Comparison of ENCODE assay signal across 38 cellular contexts in the genomic region with DNA sequence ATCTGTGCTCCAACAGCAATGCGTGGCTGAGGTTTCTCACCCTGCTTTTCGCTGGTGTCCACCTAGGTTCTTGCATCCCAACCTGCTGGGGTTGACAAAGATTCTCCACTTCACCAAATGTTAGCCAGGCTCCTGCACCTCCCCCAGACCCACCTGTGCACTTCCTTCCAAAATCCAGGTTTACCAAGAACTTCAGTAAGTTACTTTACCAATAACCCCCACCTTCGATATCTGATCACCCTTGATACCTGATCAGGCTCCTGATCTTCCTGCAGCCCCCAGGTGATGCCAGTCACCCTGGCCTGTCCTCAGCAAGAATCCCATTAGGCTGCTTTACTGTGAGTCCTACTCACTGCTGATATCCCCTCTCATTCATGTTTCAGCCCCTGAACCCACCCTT.
"Had no signal": no experiment of that assay in that cellular context is flagged by ENCODE, and none has a peak within 500 bp of the region (broad histone marks: within the 10 kb centered on the region; RNA-seq: fewer than 3 reads in every experiment).

No MANE protein-coding gene starts in this region.

- DNase-seq: activated effector memory CD4-positive, alpha-beta T cell treated with anti-CD3 and anti-CD28 coated beads, Interleukin-2, amount 50 U/mL, for 16 hours; activated effector memory CD4-positive, alpha-beta T cell treated with Interleukin-2 at 50 U/mL for 16 hours; activated gamma-delta T cell; activated gamma-delta T cell treated with Interleukin-2 at 50 U/mL for 16 hours; activated naive CD4-positive, alpha-beta T cell; activated naive CD4-positive, alpha-beta T cell treated with anti-CD3 and anti-CD28 coated beads for 36 hours; activated naive CD4-positive, alpha-beta T cell treated with anti-CD3 and anti-CD28 coated beads, Interleukin-2, amount 10 ng/mL, durations not matched to agents 7 days and 5 days; activated naive CD4-positive, alpha-beta T cell treated with anti-CD3 and anti-CD28 coated beads, Interleukin-2, amount 50 U/mL, for 16 hours; activated naive CD4-positive, alpha-beta T cell treated with Interleukin-2 at 50 U/mL for 16 hours; activated naive CD8-positive, alpha-beta T cell treated with anti-CD3 and anti-CD28 coated beads for 36 hours; activated naive CD8-positive, alpha-beta T cell treated with anti-CD3 and anti-CD28 coated beads, Interleukin-2, amount 10 ng/mL, durations not matched to agents 7 days and 5 days; activated naive CD8-positive, alpha-beta T cell treated with anti-CD3 and anti-CD28 coated beads, Interleukin-2, amount 50 U/mL, for 24 hours; activated T-cell treated with anti-CD3 and anti-CD28 coated beads, Interleukin-2, amount 50 U/mL, for 1 hour; activated T-cell treated with anti-CD3 and anti-CD28 coated beads, Interleukin-2, amount 50 U/mL, for 24 hours; activated T-cell treated with anti-CD3 and anti-CD28 coated beads, Interleukin-2, amount 50 U/mL, for 4 hours; activated T-cell treated with anti-CD3 and anti-CD28 coated beads, Interleukin-2, amount 50 U/mL, for 48 hours; activated T-cell treated with anti-CD3 and anti-CD28 coated beads, Interleukin-2, amount 50 U/mL, for 72 hours; adrenal gland; amniotic stem cell; amygdala; anterior cingulate cortex; aorta; body of pancreas; brain microvascular endothelial cell; caudate nucleus; central memory CD4-positive, alpha-beta T cell; cerebellar nuclear complex had no signal

- H3K27ac Mint-ChIP-seq: activated naive CD4-positive, alpha-beta T cell treated with anti-CD3 and anti-CD28 coated beads for 36 hours; activated naive CD4-positive, alpha-beta T cell treated with anti-CD3 and anti-CD28 coated beads, Interleukin-2, amount 10 ng/mL, durations not matched to agents 7 days and 5 days; activated naive CD4-positive, alpha-beta T cell treated with anti-CD3 and anti-CD28 coated beads, Interleukin-2, amount 50 U/mL, for 24 hours; activated naive CD4-positive, alpha-beta T cell treated with anti-CD3 and anti-CD28 coated beads, Interleukin-2, amount 50 U/mL, for 72 hours; activated naive CD8-positive, alpha-beta T cell; activated naive CD8-positive, alpha-beta T cell treated with anti-CD3 and anti-CD28 coated beads for 36 hours; activated naive CD8-positive, alpha-beta T cell treated with anti-CD3 and anti-CD28 coated beads, Interleukin-2, amount 10 ng/mL, durations not matched to agents 7 days and 5 days; activated naive CD8-positive, alpha-beta T cell treated with anti-CD3 and anti-CD28 coated beads, Interleukin-2, amount 50 U/mL, for 24 hours; activated T-cell treated with anti-CD3 and anti-CD28 coated beads, Interleukin-2, amount 50 U/mL, for 24 hours; activated T-cell treated with anti-CD3 and anti-CD28 coated beads, Interleukin-2, amount 50 U/mL, for 72 hours; activated T-helper 1 cell treated with anti-CD3 and anti-CD28 coated beads, Interleukin-12 subunit alpha, Interleukin-12 subunit beta, Interleukin-2, Interleukin-4 antibody, amounts not matched to agents 30 ng/mL and 10 ng/mL and 1 ng/mL, durations not matched to agents 14 hours and 24 hours and 36 hours; activated T-helper 17 cell treated with anti-CD3 and anti-CD28 coated beads, Interleukin-2, amount 50 U/mL, for 72 hours; activated T-helper 2 cell treated with anti-CD3 and anti-CD28 coated beads, Interferon-gamma antibody, Interleukin-2, Interleukin-4, amounts not matched to agents 10 μg/mL and 5 μg/mL and 100 μg/mL, durations not matched to agents 14 hours and 24 hours and 36 hours; brain had no signal

- H3K27ac ChIP-seq: adrenal gland, ascending aorta, body of pancreas, brain microvascular endothelial cell, breast epithelium, cardiac muscle cell had no signal

- H3K4me1 Mint-ChIP-seq: activated naive CD4-positive, alpha-beta T cell treated with anti-CD3 and anti-CD28 coated beads, Interleukin-2, amount 10 ng/mL, durations not matched to agents 7 days and 5 days; activated naive CD4-positive, alpha-beta T cell treated with anti-CD3 and anti-CD28 coated beads, Interleukin-2, amount 50 U/mL, for 24 hours; activated naive CD8-positive, alpha-beta T cell treated with anti-CD3 and anti-CD28 coated beads for 36 hours; activated naive CD8-positive, alpha-beta T cell treated with anti-CD3 and anti-CD28 coated beads, Interleukin-2, amount 10 ng/mL, durations not matched to agents 7 days and 5 days; activated naive CD8-positive, alpha-beta T cell treated with anti-CD3 and anti-CD28 coated beads, Interleukin-2, amount 50 U/mL, for 24 hours; activated T-helper 17 cell treated with anti-CD3 and anti-CD28 coated beads, Interleukin-2, amount 50 U/mL, for 72 hours; brain; central memory CD8-positive, alpha-beta T cell had no signal

- H3K36me3 ChIP-seq: adrenal gland, ascending aorta, brain microvascular endothelial cell, breast epithelium, cardiac muscle cell had no signal

- ATAC-seq: activated naive CD4-positive, alpha-beta T cell treated with anti-CD3 and anti-CD28 coated beads, Interleukin-2, amount 50 U/mL, for 72 hours; activated naive CD8-positive, alpha-beta T cell treated with anti-CD3 and anti-CD28 coated beads, Interleukin-2, amount 50 U/mL, for 24 hours; activated T-cell treated with anti-CD3 and anti-CD28 coated beads, Interleukin-2, amount 50 U/mL, for 4 hours; activated T-cell treated with anti-CD3 and anti-CD28 coated beads, Interleukin-2, amount 50 U/mL, for 72 hours; activated T-helper 17 cell treated with anti-CD3 and anti-CD28 coated beads, Interleukin-2, amount 50 U/mL, for 72 hours; body of pancreas had no signal

- H3K27me3 ChIP-seq: adrenal gland, ascending aorta, body of pancreas, brain microvascular endothelial cell, cardiac muscle cell had no signal

- H3K36me3 Mint-ChIP-seq: activated naive CD4-positive, alpha-beta T cell treated with anti-CD3 and anti-CD28 coated beads, Interleukin-2, amount 10 ng/mL, durations not matched to agents 7 days and 5 days; activated naive CD4-positive, alpha-beta T cell treated with anti-CD3 and anti-CD28 coated beads, Interleukin-2, amount 50 U/mL, for 24 hours; activated naive CD4-positive, alpha-beta T cell treated with anti-CD3 and anti-CD28 coated beads, Interleukin-2, amount 50 U/mL, for 72 hours; activated naive CD8-positive, alpha-beta T cell; activated naive CD8-positive, alpha-beta T cell treated with anti-CD3 and anti-CD28 coated beads for 36 hours; activated naive CD8-positive, alpha-beta T cell treated with anti-CD3 and anti-CD28 coated beads, Interleukin-2, amount 10 ng/mL, durations not matched to agents 7 days and 5 days; brain had no signal

- H3K9me3 ChIP-seq: adrenal gland, ascending aorta, body of pancreas, breast epithelium had no signal

- H3K9me3 Mint-ChIP-seq: activated naive CD4-positive, alpha-beta T cell treated with anti-CD3 and anti-CD28 coated beads for 36 hours; activated naive CD4-positive, alpha-beta T cell treated with anti-CD3 and anti-CD28 coated beads, Interleukin-2, amount 50 U/mL, for 24 hours; activated naive CD8-positive, alpha-beta T cell treated with anti-CD3 and anti-CD28 coated beads for 36 hours; activated naive CD8-positive, alpha-beta T cell treated with anti-CD3 and anti-CD28 coated beads, Interleukin-2, amount 10 ng/mL, durations not matched to agents 7 days and 5 days; activated naive CD8-positive, alpha-beta T cell treated with anti-CD3 and anti-CD28 coated beads, Interleukin-2, amount 50 U/mL, for 24 hours; activated T-cell treated with anti-CD3 and anti-CD28 coated beads, Interleukin-2, amount 50 U/mL, for 24 hours; activated T-cell treated with anti-CD3 and anti-CD28 coated beads, Interleukin-2, amount 50 U/mL, for 4 hours; activated T-cell treated with anti-CD3 and anti-CD28 coated beads, Interleukin-2, amount 50 U/mL, for 72 hours; activated T-helper 1 cell treated with anti-CD3 and anti-CD28 coated beads, Interleukin-12 subunit alpha, Interleukin-12 subunit beta, Interleukin-2, Interleukin-4 antibody, amounts not matched to agents 30 ng/mL and 10 ng/mL and 1 ng/mL, durations not matched to agents 14 hours and 24 hours and 36 hours; activated T-helper 17 cell treated with anti-CD3 and anti-CD28 coated beads, Interleukin-2, amount 50 U/mL, for 72 hours; activated T-helper 2 cell treated with anti-CD3 and anti-CD28 coated beads, Interferon-gamma antibody, Interleukin-2, Interleukin-4, amounts not matched to agents 10 μg/mL and 5 μg/mL and 100 μg/mL, durations not matched to agents 14 hours and 24 hours and 36 hours; central memory CD8-positive, alpha-beta T cell had no signal

- H3K27me3 Mint-ChIP-seq: activated naive CD4-positive, alpha-beta T cell treated with anti-CD3 and anti-CD28 coated beads, Interleukin-2, amount 10 ng/mL, durations not matched to agents 7 days and 5 days had no signal

- H3K4me1 ChIP-seq: adrenal gland, ascending aorta, body of pancreas, breast epithelium had no signal

- H3K4me3 Mint-ChIP-seq: activated naive CD4-positive, alpha-beta T cell treated with anti-CD3 and anti-CD28 coated beads for 36 hours; activated naive CD4-positive, alpha-beta T cell treated with anti-CD3 and anti-CD28 coated beads, Interleukin-2, amount 10 ng/mL, durations not matched to agents 7 days and 5 days; activated naive CD4-positive, alpha-beta T cell treated with anti-CD3 and anti-CD28 coated beads, Interleukin-2, amount 50 U/mL, for 24 hours; activated naive CD8-positive, alpha-beta T cell; activated naive CD8-positive, alpha-beta T cell treated with anti-CD3 and anti-CD28 coated beads for 36 hours; activated naive CD8-positive, alpha-beta T cell treated with anti-CD3 and anti-CD28 coated beads, Interleukin-2, amount 10 ng/mL, durations not matched to agents 7 days and 5 days; activated naive CD8-positive, alpha-beta T cell treated with anti-CD3 and anti-CD28 coated beads, Interleukin-2, amount 50 U/mL, for 24 hours; activated T-cell treated with anti-CD3 and anti-CD28 coated beads, Interleukin-2, amount 50 U/mL, for 24 hours; activated T-cell treated with anti-CD3 and anti-CD28 coated beads, Interleukin-2, amount 50 U/mL, for 4 hours; activated T-cell treated with anti-CD3 and anti-CD28 coated beads, Interleukin-2, amount 50 U/mL, for 72 hours; activated T-helper 1 cell treated with anti-CD3 and anti-CD28 coated beads, Interleukin-12 subunit alpha, Interleukin-12 subunit beta, Interleukin-2, Interleukin-4 antibody, amounts not matched to agents 30 ng/mL and 10 ng/mL and 1 ng/mL, durations not matched to agents 14 hours and 24 hours and 36 hours; activated T-helper 17 cell treated with anti-CD3 and anti-CD28 coated beads, Interleukin-2, amount 50 U/mL, for 72 hours; brain; central memory CD8-positive, alpha-beta T cell had no signal

- H3K4me3 ChIP-seq: adrenal gland, ascending aorta, body of pancreas, breast epithelium, cardiac muscle cell had no signal
